In the genomic region with DNA sequence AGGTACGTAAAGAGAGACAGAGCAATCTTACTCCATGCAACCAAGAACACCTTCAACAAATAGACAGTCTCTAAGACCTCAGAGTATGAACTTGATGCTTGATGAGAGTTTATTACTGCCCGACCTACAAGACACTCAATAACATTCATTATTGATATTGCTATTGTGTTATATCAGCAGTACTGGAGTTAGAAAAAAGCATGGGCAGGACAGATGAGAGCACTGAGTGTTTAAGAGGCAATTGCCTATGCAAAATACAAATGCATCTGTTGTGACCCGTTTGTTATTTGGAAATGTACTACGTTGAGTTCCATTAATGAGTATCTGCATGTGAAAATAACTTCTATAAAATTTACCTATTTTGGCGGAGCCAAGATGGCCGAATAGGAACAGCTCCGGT, we compare ENCODE assay signal across 1 cellular context.
TF ChIP-seq lines count a peak whose summit lies in the region.

No MANE protein-coding gene starts in this region.

TF ChIP-seq in HEK293, 187 proteins besides CTCF, POLR2A, EP300 and RAD21:
- TF ChIP-seq SP3 (tag by site-specific recombination; IDR thresholded peaks at IDR 0.05): no peak
- 0 out of 2 replicates have a peak, but pooled peaks have one; percentile 14 for TF ChIP-seq YY1 (tag by site-specific recombination; IDR thresholded peaks at IDR 0.05)
